33 cellular contexts compared by ENCODE assay signal in the genomic region with DNA sequence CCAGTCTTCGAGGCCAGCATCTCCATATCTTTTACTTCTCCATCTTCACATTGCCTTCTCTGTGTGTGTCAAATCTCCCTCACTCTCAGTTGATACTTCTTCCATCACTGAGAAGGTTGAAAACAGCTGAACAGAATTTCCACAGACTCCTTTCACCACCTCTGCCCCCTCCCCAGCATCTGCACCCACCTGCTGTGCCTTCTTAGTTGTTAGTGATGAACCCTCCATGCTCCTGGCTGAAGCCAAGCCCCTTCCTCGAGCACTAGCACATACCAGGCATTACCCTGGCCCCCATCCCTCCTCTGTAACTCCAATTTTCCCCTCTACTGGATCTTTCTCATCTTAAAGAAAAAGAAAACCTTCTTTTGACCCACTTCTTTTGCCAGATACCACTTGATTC. TPM values are rescaled to one million over a fixed set of nuclear protein-coding genes. Genes with fewer than 3 reads are reported as not detected.
"Had no signal": no experiment of that assay in that cellular context is flagged by ENCODE, and none has a peak within 500 bp of the region (broad histone marks: within the 10 kb centered on the region; RNA-seq: fewer than 3 reads in every experiment).

No MANE protein-coding gene starts in this region.

- H3K27me3 ChIP-seq: MG63, SJCRH30 had no signal

- H3K36me3 ChIP-seq: MG63 had no signal

- H3K27ac ChIP-seq: PC-9, RWPE1, SJCRH30, SK-N-MC had no signal

- DNase-seq: Kasumi-1, KG1, MG63, NCI-H1048, NCI-H1092 treated with DMSO at 0.1 percent for 48 hours, NCI-H1105 treated with DMSO at 0.1 percent for 48 hours, NCI-H1417, NCI-H1436, NCI-H146, NCI-H1694, NCI-H187, NCI-H1930, NCI-H2029 treated with DMSO at 0.1 percent for 48 hours, NCI-H2081 treated with DMSO at 0.1 percent for 48 hours, NCI-H2107, NCI-H2171, NCI-H226, NCI-H446 treated with DMSO at 0.1 percent for 48 hours, NCI-H510A, NCI-H524, NCI-H526, NCI-H69, NCI-H748 treated with DMSO at 0.1 percent for 48 hours, NCI-H82, PC-9, SHP77 treated with DMSO at 0.1 percent for 48 hours, SJCRH30 had no signal

- H3K4me3 ChIP-seq: MG63, PC-9, SJCRH30, SK-N-MC had no signal

- H3K9me3 ChIP-seq: MG63, SJCRH30 had no signal

- ATAC-seq: Panc1, Right ventricle myocardium inferior, SK-N-SH treated with all-trans-retinoic acid at 6 μM for 48 hours had no signal

RNA-seq across cellular contexts. Expression of gene ESYT3, which starts 27.8 kb away (rescaled TPM):
- total RNA-seq: OCI-LY7 had no signal

RNA-seq across cellular contexts. Expression of gene MRAS, which starts 58.2 kb away (rescaled TPM):
- total RNA-seq: OCI-LY7 had no signal
